Comparison of ENCODE assay signal across 8 cellular contexts in genomic region chr3:33798418-33799201, GRCh38.
DNase-seq lines count a peak whose midpoint lies in the region; ATAC-seq lines count a peak whose summit lies in the region.

TSS of gene PDCD6IP (plus strand) at chr3:33798630. CDS start at chr3:33798729, 99 bp downstream.

- DNase-seq in CMK (ENCODE audit: low read depth) (peak; percentile 85), HK-2 (ENCODE audit: unreplicated experiment) (peak; percentile 90), NK-92 (lab: John Stamatoyannopoulos, UW; ENCODE audit: unreplicated experiment) (peak; percentile 5), medulla oblongata (ENCODE audit: extremely low spot score) (peak; percentile 93)
- peak; percentile 96 for DNase-seq in activated CD8-positive, alpha-beta memory T cell treated with anti-CD3 and anti-CD28 coated beads for 24 hours
- peak; percentile 74 for DNase-seq in effector CD8-positive, alpha-beta T cell (lab: John Stamatoyannopoulos, UW)
- DNase-seq in stimulated activated CD8-positive, alpha-beta memory T cell treated with anti-CD3 and anti-CD28 coated beads, Interleukin-12 subunit alpha, Interleukin-12 subunit beta, amount 100 ng/mL, for 1 hour (ENCODE audit: low read depth) = peak; percentile 83

- peak; percentile 89 for ATAC-seq in GM19452 (IDR thresholded peaks at IDR 0.05; ENCODE audit: unreplicated experiment)

Comparison
In these comparisons a context has a peak if more than half of its experiments do, and no peak if none do; other contexts are left out.
1. Peak in every context shown above with its lines: DNase-seq and ATAC-seq.
2. DNase-seq: peak in every context shown above with its lines; median percentile 96 in activated CD8-positive, alpha-beta memory T cell treated with anti-CD3 and anti-CD28 coated beads for 24 hours; 93 in medulla oblongata; 90 in HK-2; 85 in CMK; 83 in stimulated activated CD8-positive, alpha-beta memory T cell treated with anti-CD3 and anti-CD28 coated beads, Interleukin-12 subunit alpha, Interleukin-12 subunit beta, amount 100 ng/mL, for 1 hour; 74 in effector CD8-positive, alpha-beta T cell; 5 in NK-92.